16 cellular contexts compared by ENCODE assay signal in the genomic region with DNA sequence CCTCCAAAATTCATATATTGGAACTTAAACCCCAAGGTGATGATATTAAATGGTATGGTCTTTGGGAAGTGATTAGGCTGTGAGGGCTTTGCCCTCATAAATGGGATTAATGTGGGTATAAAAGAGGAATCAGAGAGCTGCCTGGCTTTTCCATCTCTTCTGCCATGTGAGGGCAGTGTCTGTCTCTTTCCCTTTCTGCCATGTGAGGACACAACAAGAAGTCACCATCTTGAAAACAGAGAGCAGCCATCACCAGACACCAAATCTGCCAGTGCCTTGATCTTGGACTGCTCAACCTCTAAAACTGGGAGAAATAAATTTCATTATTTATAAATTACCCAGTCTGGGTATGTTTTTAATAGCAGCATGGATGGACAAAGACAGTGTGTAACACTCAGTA.
"Had no signal": no experiment of that assay in that cellular context is flagged by ENCODE, and none has a peak within 500 bp of the region (broad histone marks: within the 10 kb centered on the region; RNA-seq: fewer than 3 reads in every experiment).

No MANE protein-coding gene starts in this region.

- H3K9me3 ChIP-seq: suprapubic skin, upper lobe of left lung had no signal

- H3K36me3 ChIP-seq: suprapubic skin, upper lobe of left lung had no signal

- H3K27me3 Mint-ChIP-seq: brain; dendritic cell treated with granulocyte-macrophage colony-stimulating factor and Interleukin-4, amounts not matched to agents 40 ng/mL and 50 ng/mL, for 4 days; memory B cell had no signal

- H3K4me1 Mint-ChIP-seq: brain, memory B cell had no signal

- H3K4me3 ChIP-seq: suprapubic skin, upper lobe of left lung had no signal

- H3K4me1 ChIP-seq: foreskin keratinocyte, suprapubic skin, upper lobe of left lung had no signal

- H3K4me3 Mint-ChIP-seq: brain; dendritic cell treated with granulocyte-macrophage colony-stimulating factor and Interleukin-4, amounts not matched to agents 40 ng/mL and 50 ng/mL, for 4 days; memory B cell had no signal

- H3K27ac Mint-ChIP-seq: activated naive CD4-positive, alpha-beta T cell treated with anti-CD3 and anti-CD28 coated beads, Interleukin-2, amount 50 U/mL, for 72 hours; brain; dendritic cell treated with granulocyte-macrophage colony-stimulating factor and Interleukin-4, amounts not matched to agents 40 ng/mL and 50 ng/mL, for 4 days; memory B cell had no signal

- H3K27ac ChIP-seq: foreskin keratinocyte, suprapubic skin, upper lobe of left lung had no signal

- ATAC-seq: activated naive CD4-positive, alpha-beta T cell treated with anti-CD3 and anti-CD28 coated beads, Interleukin-2, amount 50 U/mL, for 72 hours; foreskin keratinocyte; stimulated activated naive CD8-positive, alpha-beta T cell treated with anti-CD3 and anti-CD28 coated beads, Interleukin-15, Interleukin-2, amounts not matched to agents 100 U/mL and 50 U/mL, for 24 hours had no signal

- H3K27me3 ChIP-seq: foreskin keratinocyte, suprapubic skin, upper lobe of left lung had no signal

- DNase-seq: activated CD4-positive, alpha-beta T cell treated with anti-CD3 and anti-CD28 coated beads, Interleukin-2, amount 50 U/mL, for 1 hour; activated CD4-positive, CD25-positive, alpha-beta regulatory T cell; activated effector memory CD4-positive, alpha-beta T cell treated with anti-CD3 and anti-CD28 coated beads, Interleukin-2, amount 50 U/mL, for 16 hours; activated T-cell treated with anti-CD3 and anti-CD28 coated beads for 4 hours; amniotic stem cell; cerebellar nuclear complex; foreskin keratinocyte; stimulated activated CD4-positive, alpha-beta T cell treated with anti-CD3 and anti-CD28 coated beads, Interleukin-4, amount 100 ng/mL, for 1 hour; stimulated activated CD8-positive, alpha-beta memory T cell treated with anti-CD3 and anti-CD28 coated beads, Interleukin-4, amount 100 ng/mL, for 48 hours; stimulated activated naive CD8-positive, alpha-beta T cell treated with anti-CD3 and anti-CD28 coated beads, Interleukin-15, Interleukin-2, amounts not matched to agents 100 U/mL and 50 U/mL, for 24 hours; upper lobe of left lung had no signal

- H3K36me3 Mint-ChIP-seq: activated naive CD4-positive, alpha-beta T cell treated with anti-CD3 and anti-CD28 coated beads, Interleukin-2, amount 50 U/mL, for 72 hours; brain had no signal
